6 cellular contexts compared by ENCODE assay signal in genomic region chr2:96064760-96065159, GRCh38. TPM values are rescaled to one million over a fixed set of nuclear protein-coding genes. Genes with fewer than 3 reads are reported as not detected.
"Had no signal": no experiment of that assay in that cellular context is flagged by ENCODE, and none has a peak within 500 bp of the region (broad histone marks: within the 10 kb centered on the region; RNA-seq: fewer than 3 reads in every experiment).

No MANE protein-coding gene starts in this region.

RNA-seq across cellular contexts. Expression of gene GPAT2, which starts 30.0 kb away (rescaled TPM):
- total RNA-seq: neural crest cell, osteocyte, smooth muscle cell had no signal

RNA-seq across cellular contexts. Expression of gene ADRA2B, which starts 51.6 kb away (rescaled TPM):
- total RNA-seq: natural killer cell treated with Interleukin-12 subunit alpha and Interleukin-12 subunit beta and Interleukin-15 and Interleukin-18, amount 100 ng/mL, for 72 hours; osteocyte; pulmonary artery endothelial cell had no signal
- polyA plus RNA-seq: naive thymus-derived CD8-positive, alpha-beta T cell had no signal
